8 cellular contexts compared by ENCODE assay signal in the genomic region with DNA sequence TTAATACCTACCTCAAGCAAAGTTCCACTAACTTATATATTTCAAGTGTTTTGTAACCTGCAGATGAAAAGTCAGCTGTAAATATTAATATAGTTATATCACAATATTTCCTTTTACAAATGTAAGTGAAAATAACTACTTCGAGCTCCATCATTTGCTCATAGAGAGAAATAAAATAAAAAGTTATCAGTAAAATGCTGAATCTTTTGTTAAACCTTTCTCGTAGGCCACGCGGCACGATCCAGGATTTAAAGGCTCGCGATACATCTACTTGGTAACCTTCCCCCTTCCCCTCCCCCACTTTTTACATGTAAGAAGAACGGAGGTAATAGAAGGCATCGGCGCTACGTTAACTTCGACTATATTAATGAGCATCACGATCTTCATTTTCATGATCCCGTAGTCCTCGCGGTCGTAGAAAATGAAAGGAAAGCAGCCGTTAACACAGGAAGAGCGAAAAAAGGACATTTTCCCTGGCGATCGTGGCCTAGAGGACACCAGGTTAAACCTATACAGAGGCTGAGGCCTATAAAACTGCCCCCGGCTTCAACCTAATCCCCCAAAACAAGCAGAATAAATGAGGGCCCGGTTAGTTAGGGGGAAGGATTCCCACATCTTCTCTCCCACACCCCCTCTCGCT. TPM values are rescaled to one million over a fixed set of nuclear protein-coding genes. Genes with fewer than 3 reads are reported as not detected.
DNase-seq lines count a peak whose midpoint lies in the region; ATAC-seq and TF ChIP-seq lines count a peak whose summit lies in the region.

No MANE protein-coding gene starts in this region.

- H3K4me1 ChIP-seq in ovary (ENCODE audit: insufficient read depth) = peaks cover 7% of the 10 kb centered on the region

- TF ChIP-seq CTCF in fibroblast of the aortic adventitia (IDR thresholded peaks at IDR 0.05; ENCODE audit: insufficient read depth, low read length) (no peak), ovary (IDR thresholded peaks at IDR 0.05) (no peak)

- H3K4me1 Mint-ChIP-seq in activated CD8-positive, alpha-beta memory T cell treated with anti-CD3 and anti-CD28 coated beads, Interleukin-2, amount 10 ng/mL, durations not matched to agents 7 days and 5 days = peaks cover 40% of the 10 kb centered on the region
- peaks cover 28% of the 10 kb centered on the region for H3K4me1 Mint-ChIP-seq in activated T-cell treated with anti-CD3 and anti-CD28 coated beads, Interleukin-2, amount 50 U/mL, for 4 hours (ENCODE audit: low read depth)

- H3K4me3 Mint-ChIP-seq in activated CD8-positive, alpha-beta memory T cell treated with anti-CD3 and anti-CD28 coated beads, Interleukin-2, amount 10 ng/mL, durations not matched to agents 7 days and 5 days = peak overlapping the region; percentile 98
- H3K4me3 Mint-ChIP-seq in activated T-cell treated with anti-CD3 and anti-CD28 coated beads, Interleukin-2, amount 50 U/mL, for 4 hours = peak overlapping the region; percentile 100

- CTCF ChIA-PET in activated CD8-positive, alpha-beta memory T cell treated with anti-CD3 and anti-CD28 coated beads, Interleukin-2, amount 10 ng/mL, durations not matched to agents 7 days and 5 days (lab: Charles Lee) = interaction anchor here (1.1 to 1.6 kb wide), 3 partner anchors 12 to 188 kb away, joined by 3 to 5 read pairs (median 3); partner anchors contain the start of gene CHD8

- H3K4me3 ChIP-seq in fibroblast of the aortic adventitia (ENCODE audit: low read depth, low read length) (peak overlapping the region; percentile 82), ovary (peak overlapping the region; percentile 90)

- H3K27ac Mint-ChIP-seq in activated CD8-positive, alpha-beta memory T cell treated with anti-CD3 and anti-CD28 coated beads, Interleukin-2, amount 10 ng/mL, durations not matched to agents 7 days and 5 days = peak overlapping the region; percentile 100

- H3K36me3 ChIP-seq in ovary = no peaks in the 10 kb centered on the region

- no peak for ATAC-seq in activated CD8-positive, alpha-beta memory T cell treated with anti-CD3 and anti-CD28 coated beads, Interleukin-2, amount 10 ng/mL, durations not matched to agents 7 days and 5 days
- no peak for ATAC-seq in activated T-cell treated with anti-CD3 and anti-CD28 coated beads, Interleukin-2, amount 50 U/mL, for 4 hours
- ATAC-seq in left lobe of liver = no peak
- ATAC-seq in GM21737 (IDR thresholded peaks at IDR 0.05; ENCODE audit: unreplicated experiment) = no peak

- peak; percentile 61 for DNase-seq in activated CD8-positive, alpha-beta memory T cell treated with anti-CD3 and anti-CD28 coated beads, Interleukin-2, amount 10 ng/mL, durations not matched to agents 7 days and 5 days
- no peak for DNase-seq in activated CD8-positive, alpha-beta memory T cell treated with anti-CD3 and anti-CD28 coated beads, Interleukin-2, amount 50 U/mL, for 4 hours
- DNase-seq in NCI-H2029 treated with DMSO at 0.1 percent for 48 hours (lab: John Stamatoyannopoulos, UW) (peak; percentile 49), fibroblast of the aortic adventitia (ENCODE audit: low read depth) (peak; percentile 67), ovary (peak in 2 of 5 donors; percentile 20 to 32), left lobe of liver (ENCODE audit: low spot score) (no peak)
- peak; percentile 27 for DNase-seq in activated T-cell treated with anti-CD3 and anti-CD28 coated beads, Interleukin-2, amount 50 U/mL, for 4 hours

- intact Hi-C loops in ovary (cut with DNase I) = loop anchor here in 2 of 4 donors (10.0 kb wide), 2 partner anchors 54 to 164 kb away; partner anchors contain the start of gene TMEM253 (in 1 of the 2)

- no peaks in the 10 kb centered on the region for H3K9me3 Mint-ChIP-seq in activated CD8-positive, alpha-beta memory T cell treated with anti-CD3 and anti-CD28 coated beads, Interleukin-2, amount 10 ng/mL, durations not matched to agents 7 days and 5 days (ENCODE audit: low read depth)
- H3K9me3 Mint-ChIP-seq in activated T-cell treated with anti-CD3 and anti-CD28 coated beads, Interleukin-2, amount 50 U/mL, for 4 hours = no peaks in the 10 kb centered on the region

- TF ChIP-seq EP300 in ovary (IDR thresholded peaks at IDR 0.05) = no peak

- peak overlapping the region; percentile 91 to 93 for H3K27ac ChIP-seq in ovary

- H3K27me3 Mint-ChIP-seq in activated CD8-positive, alpha-beta memory T cell treated with anti-CD3 and anti-CD28 coated beads, Interleukin-2, amount 10 ng/mL, durations not matched to agents 7 days and 5 days = no peaks in the 10 kb centered on the region
- H3K27me3 Mint-ChIP-seq in activated T-cell treated with anti-CD3 and anti-CD28 coated beads, Interleukin-2, amount 50 U/mL, for 4 hours (ENCODE audit: low read depth) = no peaks in the 10 kb centered on the region

- 0% methylated on average over 24 of the region's 24 CpGs for WGBS in ovary, 3 donors

- peaks cover 50% of the 10 kb centered on the region for H3K36me3 Mint-ChIP-seq in activated CD8-positive, alpha-beta memory T cell treated with anti-CD3 and anti-CD28 coated beads, Interleukin-2, amount 10 ng/mL, durations not matched to agents 7 days and 5 days
- peaks cover 43% of the 10 kb centered on the region for H3K36me3 Mint-ChIP-seq in activated T-cell treated with anti-CD3 and anti-CD28 coated beads, Interleukin-2, amount 50 U/mL, for 4 hours (ENCODE audit: insufficient read depth)

- TF ChIP-seq POLR2A in ovary (IDR thresholded peaks at IDR 0.05) = no peak

- H3K27me3 ChIP-seq in ovary = no peaks in the 10 kb centered on the region

- H3K9me3 ChIP-seq in ovary = no peaks in the 10 kb centered on the region

RNA-seq across cellular contexts. Expression of gene HNRNPC, which starts 0.5 kb away (rescaled TPM):
- total RNA-seq in activated CD8-positive, alpha-beta memory T cell treated with anti-CD3 and anti-CD28 coated beads, Interleukin-2, amount 10 ng/mL, durations not matched to agents 7 days and 5 days = 100 to 1,000 TPM; 718 to 921 TPM
- total RNA-seq in activated T-cell treated with anti-CD3 and anti-CD28 coated beads, Interleukin-2, amount 50 U/mL, for 4 hours = 1,000 to 10,000 TPM; 1,181 to 1,256 (median 1,185) TPM
- total RNA-seq in fibroblast of the aortic adventitia (ENCODE audit: low replicate concordance) = 458 and 913 TPM in 2 replicates
- 100 to 1,000 TPM; 427 to 633 (median 479) TPM for total RNA-seq in ovary
- 100 to 1,000 TPM; 626 to 913 TPM for polyA plus RNA-seq in ovary
- 162 TPM for total RNA-seq in left lobe of liver

RNA-seq across cellular contexts. Expression of gene RPGRIP1, which starts 11.2 kb away (rescaled TPM):
- total RNA-seq in activated CD8-positive, alpha-beta memory T cell treated with anti-CD3 and anti-CD28 coated beads, Interleukin-2, amount 10 ng/mL, durations not matched to agents 7 days and 5 days = not detected
- under 1 TPM in 2 of 3 donors, not detected in 1; 0.08 to 0.35 TPM for total RNA-seq in activated T-cell treated with anti-CD3 and anti-CD28 coated beads, Interleukin-2, amount 50 U/mL, for 4 hours
- total RNA-seq in fibroblast of the aortic adventitia (ENCODE audit: low replicate concordance) (not detected in 2 replicates), ovary (under 1 TPM in 2 of 7 donors, not detected in 5; 0.34 to 0.42 TPM), left lobe of liver (0.23 TPM)
- under 1 TPM; 0.15 to 0.28 TPM for polyA plus RNA-seq in ovary

Comparison
In these comparisons a context has a peak if more than half of its experiments do, and no peak if none do; other contexts are left out.
1. DNase-seq: peak in activated CD8-positive, alpha-beta memory T cell treated with anti-CD3 and anti-CD28 coated beads, Interleukin-2, amount 10 ng/mL, durations not matched to agents 7 days and 5 days (single experiment), NCI-H2029 treated with DMSO at 0.1 percent for 48 hours (single experiment), activated T-cell treated with anti-CD3 and anti-CD28 coated beads, Interleukin-2, amount 50 U/mL, for 4 hours (single experiment) and fibroblast of the aortic adventitia (single experiment); none in activated CD8-positive, alpha-beta memory T cell treated with anti-CD3 and anti-CD28 coated beads, Interleukin-2, amount 50 U/mL, for 4 hours (single experiment) and left lobe of liver (single experiment).